Comparison of ENCODE assay signal across 8 cellular contexts in genomic region chr1:243850013-243850367, GRCh38. TPM values are rescaled to one million over a fixed set of nuclear protein-coding genes. Genes with fewer than 3 reads are reported as not detected.
DNase-seq lines count a peak whose midpoint lies in the region; ATAC-seq and TF ChIP-seq lines count a peak whose summit lies in the region.

Gene AKT3 (minus strand): TSS chr1:243850243. CDS start chr1:243843170, 7,073 bp downstream.

- TF ChIP-seq CTCF in SU-DHL-6 (IDR thresholded peaks at IDR 0.05; ENCODE audit: insufficient read depth, low read length, poor library complexity, severe bottlenecking) (no peak), fibroblast of lung (conservative IDR thresholded peaks at IDR 0.05 in 1 of 2, IDR thresholded peaks at IDR 0.05 in 1 of 2; ENCODE audit: low read depth in 1 of 2, low read length in 2 of 2) (no peak), neural cell (IDR thresholded peaks at IDR 0.05; ENCODE audit: poor library complexity, severe bottlenecking) (no peak)

- peak within 1 kb of the TSS; percentile 47 for H3K4me3 ChIP-seq in HAP-1
- H3K4me3 ChIP-seq in SU-DHL-6 (ENCODE audit: insufficient read depth, low read length, poor library complexity, severe bottlenecking), result peak within 1 kb of the TSS; percentile 80
- peak within 1 kb of the TSS; percentile 73 to 86 (median 82) for H3K4me3 ChIP-seq in fibroblast of lung (replicated peaks in 1 of 4; ENCODE audit: control extremely low read depth in 1 of 4, insufficient read depth in 1 of 4, low read depth in 3 of 4, low read length in 4 of 4)
- H3K4me3 ChIP-seq in neural cell (ENCODE audit: low read length), result peak within 1 kb of the TSS; percentile 78

- no peak for ATAC-seq in GM19351 (IDR thresholded peaks at IDR 0.05; ENCODE audit: unreplicated experiment)

- DNase-seq in HAP-1 (ENCODE audit: low spot score in 2 of 2) (no peak), fibroblast of lung (ENCODE audit: low read depth in 2 of 2) (no peak), OCI-M2 (lab: John Stamatoyannopoulos, UW; ENCODE audit: unreplicated experiment) (no peak), NCI-H2196 treated with DMSO at 0.1 percent for 48 hours (lab: John Stamatoyannopoulos, UW; ENCODE audit: unreplicated experiment) (no peak), GM19240 (ENCODE audit: insufficient read length, low spot score) (no peak)

- H3K4me2 ChIP-seq in SU-DHL-6 (ENCODE audit: low read depth, low read length, poor library complexity, severe bottlenecking), result peak within 1 kb of the TSS; percentile 60
- peak within 1 kb of the TSS; percentile 98 for H3K4me2 ChIP-seq in fibroblast of lung (ENCODE audit: extremely low read depth, insufficient read depth, low read length)
- H3K4me2 ChIP-seq in neural cell (ENCODE audit: low read length), result peak within 1 kb of the TSS; percentile 95

- H3K27ac ChIP-seq in SU-DHL-6 (ENCODE audit: low read depth, low read length) (no peak within 1 kb of the TSS), fibroblast of lung (ENCODE audit: insufficient read depth, low read length) (peak within 1 kb of the TSS; percentile 83), neural cell (ENCODE audit: low read length) (peak within 1 kb of the TSS; percentile 72)

- H3F3A ChIP-seq in SU-DHL-6 (ENCODE audit: insufficient read depth) (peaks cover 20% of the 10 kb centered on the region), neural cell (ENCODE audit: insufficient read depth, low read length, poor library complexity, severe bottlenecking) (no peaks in the 10 kb centered on the region)

- no peak for TF ChIP-seq EP300 in neural cell (conservative IDR thresholded peaks at IDR 0.05; ENCODE audit: poor library complexity, severe bottlenecking)

- H3K27me3 ChIP-seq in HAP-1 (ENCODE audit: low read depth) (no peaks in the 10 kb centered on the region), SU-DHL-6 (ENCODE audit: low read length) (no peaks in the 10 kb centered on the region), fibroblast of lung (ENCODE audit: control insufficient read depth, insufficient read depth, low read length) (no peaks in the 10 kb centered on the region), neural cell (ENCODE audit: insufficient read depth, low read depth, low read length) (no peaks in the 10 kb centered on the region)

- no peaks in the 10 kb centered on the region for H3K9me3 ChIP-seq in HAP-1
- no peaks in the 10 kb centered on the region for H3K9me3 ChIP-seq in SU-DHL-6 (ENCODE audit: insufficient read depth, low read length)
- no peaks in the 10 kb centered on the region for H3K9me3 ChIP-seq in fibroblast of lung (ENCODE audit: control insufficient read depth, insufficient read depth, low read depth, low read length)
- no peaks in the 10 kb centered on the region for H3K9me3 ChIP-seq in neural cell (ENCODE audit: low read length)

- no peak for TF ChIP-seq RAD21 in neural cell (conservative IDR thresholded peaks at IDR 0.05)

- in situ Hi-C loops in HAP-1 (cut with MboI; ENCODE audit: low sequenced_read_pairs), result no loop called here

- H3K36me3 ChIP-seq in HAP-1 (replicated peaks), result no peaks in the 10 kb centered on the region
- no peaks in the 10 kb centered on the region for H3K36me3 ChIP-seq in SU-DHL-6 (ENCODE audit: low read length)
- H3K36me3 ChIP-seq in fibroblast of lung (ENCODE audit: control insufficient read depth, insufficient read depth, low read length), result no peaks in the 10 kb centered on the region
- no peaks in the 10 kb centered on the region for H3K36me3 ChIP-seq in neural cell (ENCODE audit: insufficient read depth, low read length)

- H4K20me1 ChIP-seq in SU-DHL-6 (ENCODE audit: low read depth, low read length) (no peaks in the 10 kb centered on the region), fibroblast of lung (ENCODE audit: control insufficient read depth, extremely low read depth, insufficient read depth, low read length) (peaks cover 4% of the 10 kb centered on the region), neural cell (ENCODE audit: insufficient read depth) (no peaks in the 10 kb centered on the region)

- H3K4me1 ChIP-seq in HAP-1, result peaks cover 14% of the 10 kb centered on the region
- H3K4me1 ChIP-seq in fibroblast of lung (ENCODE audit: control insufficient read depth, extremely low read depth, insufficient read depth, low read length), result peaks cover 2% of the 10 kb centered on the region

- H3K79me2 ChIP-seq in SU-DHL-6 (ENCODE audit: insufficient read depth, low read length) (no peaks in the 10 kb centered on the region), fibroblast of lung (ENCODE audit: control insufficient read depth, insufficient read depth, low read length) (peaks cover 33% of the 10 kb centered on the region), neural cell (replicated peaks; ENCODE audit: insufficient read depth, low read length) (peaks cover 32% of the 10 kb centered on the region)

- H3K9ac ChIP-seq in SU-DHL-6 (ENCODE audit: low read length), result peak within 1 kb of the TSS; percentile 71
- peak within 1 kb of the TSS; percentile 88 for H3K9ac ChIP-seq in fibroblast of lung (ENCODE audit: insufficient read depth, low read length)
- peak within 1 kb of the TSS; percentile 75 for H3K9ac ChIP-seq in neural cell (ENCODE audit: low read length)

- H2AFZ ChIP-seq in SU-DHL-6 (ENCODE audit: low read depth, low read length, severe bottlenecking) (peak within 1 kb of the TSS; percentile 96), fibroblast of lung (ENCODE audit: low read length) (peak within 1 kb of the TSS; percentile 91), neural cell (ENCODE audit: low read depth, low read length) (peak within 1 kb of the TSS; percentile 74)

- H3K9me2 ChIP-seq in SU-DHL-6 (replicated peaks; ENCODE audit: insufficient read depth, low read length) (no peaks in the 10 kb centered on the region), neural cell (ENCODE audit: insufficient read depth, low read length) (no peaks in the 10 kb centered on the region)

TF ChIP-seq in neural cell, 6 proteins besides CTCF, POLR2A, EP300 and RAD21:
- no peak for TF ChIP-seq POLR2AphosphoS5 (IDR thresholded peaks at IDR 0.05)
- TF ChIP-seq SMC3 (conservative IDR thresholded peaks at IDR 0.05; ENCODE audit: poor library complexity), result no peak
- no peak for TF ChIP-seq MXI1 (conservative IDR thresholded peaks at IDR 0.05; ENCODE audit: poor library complexity, severe bottlenecking)
- TF ChIP-seq, protein P1, sequence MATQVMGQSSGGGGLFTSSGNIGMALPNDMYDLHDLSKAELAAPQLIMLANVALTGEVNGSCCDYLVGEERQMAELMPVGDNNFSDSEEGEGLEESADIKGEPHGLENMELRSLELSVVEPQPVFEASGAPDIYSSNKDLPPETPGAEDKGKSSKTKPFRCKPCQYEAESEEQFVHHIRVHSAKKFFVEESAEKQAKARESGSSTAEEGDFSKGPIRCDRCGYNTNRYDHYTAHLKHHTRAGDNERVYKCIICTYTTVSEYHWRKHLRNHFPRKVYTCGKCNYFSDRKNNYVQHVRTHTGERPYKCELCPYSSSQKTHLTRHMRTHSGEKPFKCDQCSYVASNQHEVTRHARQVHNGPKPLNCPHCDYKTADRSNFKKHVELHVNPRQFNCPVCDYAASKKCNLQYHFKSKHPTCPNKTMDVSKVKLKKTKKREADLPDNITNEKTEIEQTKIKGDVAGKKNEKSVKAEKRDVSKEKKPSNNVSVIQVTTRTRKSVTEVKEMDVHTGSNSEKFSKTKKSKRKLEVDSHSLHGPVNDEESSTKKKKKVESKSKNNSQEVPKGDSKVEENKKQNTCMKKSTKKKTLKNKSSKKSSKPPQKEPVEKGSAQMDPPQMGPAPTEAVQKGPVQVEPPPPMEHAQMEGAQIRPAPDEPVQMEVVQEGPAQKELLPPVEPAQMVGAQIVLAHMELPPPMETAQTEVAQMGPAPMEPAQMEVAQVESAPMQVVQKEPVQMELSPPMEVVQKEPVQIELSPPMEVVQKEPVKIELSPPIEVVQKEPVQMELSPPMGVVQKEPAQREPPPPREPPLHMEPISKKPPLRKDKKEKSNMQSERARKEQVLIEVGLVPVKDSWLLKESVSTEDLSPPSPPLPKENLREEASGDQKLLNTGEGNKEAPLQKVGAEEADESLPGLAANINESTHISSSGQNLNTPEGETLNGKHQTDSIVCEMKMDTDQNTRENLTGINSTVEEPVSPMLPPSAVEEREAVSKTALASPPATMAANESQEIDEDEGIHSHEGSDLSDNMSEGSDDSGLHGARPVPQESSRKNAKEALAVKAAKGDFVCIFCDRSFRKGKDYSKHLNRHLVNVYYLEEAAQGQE (IDR thresholded peaks at IDR 0.05; ENCODE audit: borderline replicate concordance), result no peak
- TF ChIP-seq TAF1 (IDR thresholded peaks at IDR 0.05; ENCODE audit: low read depth), result no peak
- TF ChIP-seq EZH2 (IDR thresholded peaks at IDR 0.05; ENCODE audit: borderline replicate concordance, insufficient read depth, low read length, poor library complexity, severe bottlenecking), result no peak
TF ChIP-seq in neural cell: peak in this region for 0.

RNA-seq across cellular contexts. Expression of gene AKT3, which starts in this region (rescaled TPM):
- 33.1 and 37.8 TPM in 2 replicates for total RNA-seq in fibroblast of lung
- 24.6 and 42.0 TPM in 2 replicates for polyA plus RNA-seq in fibroblast of lung
- 18.2 and 29.9 TPM in 2 replicates for polyA plus RNA-seq in fibroblast of lung (2012)
- polyA minus RNA-seq in fibroblast of lung (ENCODE audit: low replicate concordance), result 7.2 and 14.8 TPM in 2 replicates
- 46.0 and 48.4 TPM in 2 replicates for polyA plus RNA-seq in neural cell
- 161 and 223 TPM in 2 replicates for polyA minus RNA-seq in neural cell
